In the genomic region with DNA sequence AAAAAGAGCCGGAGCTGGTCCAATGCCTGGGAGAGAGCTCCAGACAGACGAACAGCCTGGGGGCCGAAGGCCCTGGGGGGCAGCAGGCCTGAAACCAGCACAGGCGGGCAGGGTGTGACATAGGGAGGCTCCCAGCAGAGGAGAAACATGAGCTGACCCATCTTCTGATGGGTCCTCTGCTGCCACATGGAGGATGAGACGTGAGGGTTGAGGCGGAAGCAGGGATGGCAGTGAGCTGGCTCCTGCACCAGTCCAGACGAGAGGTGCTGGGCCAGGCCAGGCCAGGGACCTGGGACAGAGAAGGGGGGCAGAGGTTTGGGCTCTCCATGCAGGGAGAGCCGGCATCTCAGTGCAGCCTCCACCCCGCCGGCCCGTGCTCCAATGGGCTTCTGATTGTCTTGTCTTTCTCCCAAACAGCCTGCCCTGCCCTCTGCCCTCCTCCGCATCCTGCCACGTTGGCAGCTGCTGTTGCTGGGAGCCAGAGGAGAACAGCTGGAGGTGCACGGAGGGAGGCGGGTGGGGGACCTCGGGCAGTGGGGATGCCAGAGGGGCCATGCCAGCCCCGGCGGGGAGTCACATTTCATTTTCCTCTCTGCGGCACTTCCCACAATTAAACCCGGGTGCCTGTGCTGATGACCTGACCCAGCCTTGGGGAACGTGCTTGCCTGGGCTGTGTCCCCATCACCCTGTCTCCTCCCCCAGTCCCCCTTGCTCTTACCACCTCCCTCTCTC, we compare ENCODE assay signal across 1 cellular context.
TF ChIP-seq lines count a peak whose summit lies in the region.

No MANE protein-coding gene starts in this region.

TF ChIP-seq in GM23338, 12 proteins besides CTCF, POLR2A, EP300 and RAD21 (continued from another document):
- TF ChIP-seq, protein P1, sequence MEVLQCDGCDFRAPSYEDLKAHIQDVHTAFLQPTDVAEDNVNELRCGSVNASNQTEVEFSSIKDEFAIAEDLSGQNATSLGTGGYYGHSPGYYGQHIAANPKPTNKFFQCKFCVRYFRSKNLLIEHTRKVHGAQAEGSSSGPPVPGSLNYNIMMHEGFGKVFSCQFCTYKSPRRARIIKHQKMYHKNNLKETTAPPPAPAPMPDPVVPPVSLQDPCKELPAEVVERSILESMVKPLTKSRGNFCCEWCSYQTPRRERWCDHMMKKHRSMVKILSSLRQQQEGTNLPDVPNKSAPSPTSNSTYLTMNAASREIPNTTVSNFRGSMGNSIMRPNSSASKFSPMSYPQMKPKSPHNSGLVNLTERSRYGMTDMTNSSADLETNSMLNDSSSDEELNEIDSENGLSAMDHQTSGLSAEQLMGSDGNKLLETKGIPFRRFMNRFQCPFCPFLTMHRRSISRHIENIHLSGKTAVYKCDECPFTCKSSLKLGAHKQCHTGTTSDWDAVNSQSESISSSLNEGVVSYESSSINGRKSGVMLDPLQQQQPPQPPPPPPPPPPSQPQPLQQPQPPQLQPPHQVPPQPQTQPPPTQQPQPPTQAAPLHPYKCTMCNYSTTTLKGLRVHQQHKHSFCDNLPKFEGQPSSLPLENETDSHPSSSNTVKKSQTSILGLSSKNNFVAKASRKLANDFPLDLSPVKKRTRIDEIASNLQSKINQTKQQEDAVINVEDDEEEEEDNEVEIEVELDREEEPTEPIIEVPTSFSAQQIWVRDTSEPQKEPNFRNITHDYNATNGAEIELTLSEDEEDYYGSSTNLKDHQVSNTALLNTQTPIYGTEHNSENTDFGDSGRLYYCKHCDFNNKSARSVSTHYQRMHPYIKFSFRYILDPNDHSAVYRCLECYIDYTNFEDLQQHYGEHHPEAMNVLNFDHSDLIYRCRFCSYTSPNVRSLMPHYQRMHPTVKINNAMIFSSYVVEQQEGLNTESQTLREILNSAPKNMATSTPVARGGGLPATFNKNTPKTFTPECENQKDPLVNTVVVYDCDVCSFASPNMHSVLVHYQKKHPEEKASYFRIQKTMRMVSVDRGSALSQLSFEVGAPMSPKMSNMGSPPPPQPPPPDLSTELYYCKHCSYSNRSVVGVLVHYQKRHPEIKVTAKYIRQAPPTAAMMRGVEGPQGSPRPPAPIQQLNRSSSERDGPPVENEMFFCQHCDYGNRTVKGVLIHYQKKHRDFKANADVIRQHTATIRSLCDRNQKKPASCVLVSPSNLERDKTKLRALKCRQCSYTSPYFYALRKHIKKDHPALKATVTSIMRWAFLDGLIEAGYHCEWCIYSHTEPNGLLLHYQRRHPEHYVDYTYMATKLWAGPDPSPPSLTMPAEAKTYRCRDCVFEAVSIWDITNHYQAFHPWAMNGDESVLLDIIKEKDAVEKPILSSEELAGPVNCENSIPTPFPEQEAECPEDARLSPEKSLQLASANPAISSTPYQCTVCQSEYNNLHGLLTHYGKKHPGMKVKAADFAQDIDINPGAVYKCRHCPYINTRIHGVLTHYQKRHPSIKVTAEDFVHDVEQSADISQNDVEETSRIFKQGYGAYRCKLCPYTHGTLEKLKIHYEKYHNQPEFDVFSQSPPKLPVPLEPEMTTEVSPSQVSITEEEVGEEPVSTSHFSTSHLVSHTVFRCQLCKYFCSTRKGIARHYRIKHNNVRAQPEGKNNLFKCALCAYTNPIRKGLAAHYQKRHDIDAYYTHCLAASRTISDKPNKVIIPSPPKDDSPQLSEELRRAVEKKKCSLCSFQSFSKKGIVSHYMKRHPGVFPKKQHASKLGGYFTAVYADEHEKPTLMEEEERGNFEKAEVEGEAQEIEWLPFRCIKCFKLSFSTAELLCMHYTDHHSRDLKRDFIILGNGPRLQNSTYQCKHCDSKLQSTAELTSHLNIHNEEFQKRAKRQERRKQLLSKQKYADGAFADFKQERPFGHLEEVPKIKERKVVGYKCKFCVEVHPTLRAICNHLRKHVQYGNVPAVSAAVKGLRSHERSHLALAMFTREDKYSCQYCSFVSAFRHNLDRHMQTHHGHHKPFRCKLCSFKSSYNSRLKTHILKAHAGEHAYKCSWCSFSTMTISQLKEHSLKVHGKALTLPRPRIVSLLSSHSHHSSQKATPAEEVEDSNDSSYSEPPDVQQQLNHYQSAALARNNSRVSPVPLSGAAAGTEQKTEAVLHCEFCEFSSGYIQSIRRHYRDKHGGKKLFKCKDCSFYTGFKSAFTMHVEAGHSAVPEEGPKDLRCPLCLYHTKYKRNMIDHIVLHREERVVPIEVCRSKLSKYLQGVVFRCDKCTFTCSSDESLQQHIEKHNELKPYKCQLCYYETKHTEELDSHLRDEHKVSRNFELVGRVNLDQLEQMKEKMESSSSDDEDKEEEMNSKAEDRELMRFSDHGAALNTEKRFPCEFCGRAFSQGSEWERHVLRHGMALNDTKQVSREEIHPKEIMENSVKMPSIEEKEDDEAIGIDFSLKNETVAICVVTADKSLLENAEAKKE (CRISPR knock-in tag; IDR thresholded peaks at IDR 0.05) = no peak
